22 cellular contexts compared by ENCODE assay signal in the genomic region with DNA sequence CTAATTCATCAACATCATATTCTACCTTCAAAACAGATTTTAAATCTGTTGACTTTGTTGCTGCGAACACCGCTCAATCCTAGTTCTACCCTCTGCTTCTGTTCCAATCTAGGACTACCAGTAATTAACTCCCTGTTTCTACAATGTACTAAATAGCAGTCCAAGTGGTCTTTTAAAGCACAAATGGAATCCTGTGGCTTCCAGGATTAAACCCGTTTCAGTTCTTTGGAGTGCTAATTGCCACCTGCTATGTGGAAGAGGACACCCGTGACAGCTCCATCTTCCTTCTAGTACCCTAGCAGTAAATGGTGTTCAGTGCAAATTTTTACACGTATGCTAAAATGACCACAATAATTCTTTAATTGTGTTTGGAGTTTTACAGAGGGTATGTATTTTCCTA.
"Had no signal": no experiment of that assay in that cellular context is flagged by ENCODE, and none has a peak within 500 bp of the region (broad histone marks: within the 10 kb centered on the region; RNA-seq: fewer than 3 reads in every experiment).

No MANE protein-coding gene starts in this region.

- H2AFZ ChIP-seq: parathyroid adenoma had no signal

- H3K9me3 Mint-ChIP-seq: stimulated activated naive B cell treated with anti-CD40 and anti-IgM and Interleukin-4, amounts not matched to agents 10 μg/mL and 1 μg/mL and 100 μg/mL, for 72 hours; stimulated activated naive CD8-positive, alpha-beta T cell treated with anti-CD3 and anti-CD28 coated beads, Interleukin-15, Interleukin-2, amounts not matched to agents 100 ng/mL and 50 ng/mL, for 24 hours had no signal

- H3K4me3 Mint-ChIP-seq: memory B cell; natural killer cell; stimulated activated naive B cell treated with anti-CD40 and anti-IgM and Interleukin-4, amounts not matched to agents 10 μg/mL and 1 μg/mL and 100 μg/mL, for 72 hours; stimulated activated naive CD8-positive, alpha-beta T cell treated with anti-CD3 and anti-CD28 coated beads, Interleukin-15, Interleukin-2, amounts not matched to agents 100 ng/mL and 50 ng/mL, for 24 hours had no signal

- H3K27ac ChIP-seq: coronary artery, esophagus squamous epithelium, parathyroid adenoma, right lobe of liver, thoracic aorta, tibial nerve, upper lobe of left lung had no signal

- H3K4me1 ChIP-seq: parathyroid adenoma, right lobe of liver, tibial nerve, upper lobe of left lung had no signal

- H3K79me2 ChIP-seq: parathyroid adenoma had no signal

- H3K27me3 ChIP-seq: esophagus squamous epithelium, right lobe of liver, tibial nerve, upper lobe of left lung had no signal

- H3K36me3 Mint-ChIP-seq: memory B cell; natural killer cell; stimulated activated naive B cell treated with anti-CD40 and anti-IgM and Interleukin-4, amounts not matched to agents 10 μg/mL and 1 μg/mL and 100 μg/mL, for 72 hours had no signal

- H3K4me1 Mint-ChIP-seq: memory B cell; natural killer cell; stimulated activated naive B cell treated with anti-CD40 and anti-IgM and Interleukin-4, amounts not matched to agents 10 μg/mL and 1 μg/mL and 100 μg/mL, for 72 hours had no signal

- H3K4me3 ChIP-seq: coronary artery, esophagus squamous epithelium, lung, right lobe of liver, thoracic aorta, tibial nerve, upper lobe of left lung had no signal

- H3K36me3 ChIP-seq: esophagus squamous epithelium, right lobe of liver, thoracic aorta, tibial nerve, upper lobe of left lung had no signal

- DNase-seq: dermis blood vessel endothelial cell; effector memory CD4-positive, alpha-beta T cell; esophagus squamous epithelium; foreskin melanocyte; glutamatergic neuron; hypothalamus; natural killer cell; right lobe of liver; small intestine; stimulated activated CD4-positive, alpha-beta T cell treated with anti-CD3 and anti-CD28 coated beads, Interleukin-15, amount 100 ng/mL, for 24 hours; stimulated activated CD4-positive, alpha-beta T cell treated with anti-CD3 and anti-CD28 coated beads, Interleukin-2, amount 100 ng/mL, for 48 hours; stimulated activated naive B cell treated with anti-CD40 and anti-IgM and Interleukin-4, amounts not matched to agents 10 μg/mL and 1 μg/mL and 100 μg/mL, for 72 hours; upper lobe of left lung had no signal

- H3K27ac Mint-ChIP-seq: memory B cell; natural killer cell; progenitor cell of endocrine pancreas; stimulated activated naive B cell treated with anti-CD40 and anti-IgM and Interleukin-4, amounts not matched to agents 10 μg/mL and 1 μg/mL and 100 μg/mL, for 72 hours; stimulated activated naive CD8-positive, alpha-beta T cell treated with anti-CD3 and anti-CD28 coated beads, Interleukin-15, Interleukin-2, amounts not matched to agents 100 ng/mL and 50 ng/mL, for 24 hours had no signal

- ATAC-seq: left lobe of liver; natural killer cell; right lobe of liver; stimulated activated naive B cell treated with anti-CD40 and anti-IgM and Interleukin-4, amounts not matched to agents 10 μg/mL and 1 μg/mL and 100 μg/mL, for 72 hours had no signal

- H3K9me3 ChIP-seq: esophagus squamous epithelium, right lobe of liver, thoracic aorta, tibial nerve, upper lobe of left lung had no signal

- H3K27me3 Mint-ChIP-seq: progenitor cell of endocrine pancreas had no signal

- H3K9ac ChIP-seq: parathyroid adenoma had no signal
